ENCODE assay signal across 8 cellular contexts in the genomic region with DNA sequence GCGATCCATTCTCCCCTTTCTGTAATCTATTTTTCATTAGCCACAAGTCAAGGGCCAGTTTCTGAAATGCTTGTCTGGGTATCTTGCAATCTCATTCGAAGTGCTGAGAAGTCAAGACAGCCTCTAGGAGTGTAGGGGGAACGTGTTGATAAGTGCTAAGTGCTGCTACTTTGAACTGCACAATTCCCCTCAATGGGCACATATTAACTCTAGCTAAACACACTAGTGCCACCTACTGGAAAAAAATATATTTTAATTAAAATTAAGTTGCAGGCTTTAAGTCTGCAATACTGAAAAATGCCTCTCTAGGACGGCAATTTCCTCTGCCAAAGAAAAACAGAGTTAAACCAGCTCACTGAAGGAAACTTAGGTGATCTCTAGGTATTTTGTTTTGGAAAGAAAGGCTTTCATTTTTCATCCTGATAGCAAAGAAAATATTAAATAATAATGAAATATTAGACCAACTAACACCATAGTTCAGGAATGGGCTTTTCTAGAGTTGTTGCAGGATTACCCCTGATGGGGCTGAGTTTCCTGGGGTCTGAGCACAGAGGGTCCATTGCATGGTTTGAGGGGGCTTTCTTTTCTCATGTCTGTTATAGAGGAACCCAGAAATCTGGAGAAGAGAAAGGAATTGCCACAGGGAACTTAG.
DNase-seq lines count a peak whose midpoint lies in the region; ATAC-seq and TF ChIP-seq lines count a peak whose summit lies in the region.

No MANE protein-coding gene starts in this region.

- 7 to 13% methylated on average over 4 of the region's 4 CpGs for WGBS in heart right ventricle, 2 donors

- TF ChIP-seq CTCF in GM10248 (IDR thresholded peaks at IDR 0.05; ENCODE audit: control extremely low read depth, extremely low read depth, low read depth, missing control alignments): peak; percentile 8
- peak; percentile 78 for TF ChIP-seq CTCF in activated B cell treated with CpG ODN at 0.5 μM for 24 hours (IDR thresholded peaks at IDR 0.05)
- TF ChIP-seq CTCF in heart right ventricle (IDR thresholded peaks at IDR 0.05): peak; percentile 53 to 85 (median 69)

- no peak overlapping the region for H3K27ac ChIP-seq in heart right ventricle

- H3K4me3 ChIP-seq in heart right ventricle: no peak overlapping the region

- DNase-seq in A172 (ENCODE audit: low spot score) (peak; percentile 58), GM10248 (ENCODE audit: extremely low spot score) (peak; percentile 44), NCI-H2227 (lab: John Stamatoyannopoulos, UW; ENCODE audit: unreplicated experiment) (peak; percentile 64), activated B cell treated with CpG ODN at 0.5 μM for 24 hours (no peak), heart right ventricle (no peak), retina (peak; percentile 56), UCSD-AML1 (lab: John Stamatoyannopoulos, UW; ENCODE audit: unreplicated experiment) (no peak)

- CTCF ChIA-PET in GM10248 (lab: Yijun Ruan, JAX): interaction anchor here (0.8 to 10.7 kb wide), 24 partner anchors 9 to 647 kb away, joined by 3 to 176 read pairs (median 4); no protein-coding TSS in a partner anchor
- CTCF ChIA-PET in activated B cell treated with CpG ODN at 0.5 μM for 24 hours (lab: Charles Lee): interaction anchor here (0.7 to 12.6 kb wide), 9 partner anchors 16 to 581 kb away, joined by 3 to 204 read pairs (median 4); no protein-coding TSS in a partner anchor

- ATAC-seq in HG02943 (IDR thresholded peaks at IDR 0.05; ENCODE audit: low read depth, unreplicated experiment) (peak; percentile 66), activated B cell treated with CpG ODN at 0.5 μM for 24 hours (ENCODE audit: low read depth) (peak; percentile 56), heart right ventricle (peak; percentile 71 to 93 (median 78))

- H3K36me3 ChIP-seq in heart right ventricle: no peaks in the 10 kb centered on the region

- H3K4me1 Mint-ChIP-seq in activated B cell treated with CpG ODN at 0.5 μM for 24 hours: no peaks in the 10 kb centered on the region

- no peaks in the 10 kb centered on the region for H3K36me3 Mint-ChIP-seq in activated B cell treated with CpG ODN at 0.5 μM for 24 hours (ENCODE audit: low read depth)

- H3K27me3 Mint-ChIP-seq in activated B cell treated with CpG ODN at 0.5 μM for 24 hours: peaks cover 5% of the 10 kb centered on the region

- no peaks in the 10 kb centered on the region for H3K27me3 ChIP-seq in heart right ventricle

- intact Hi-C loops in activated B cell treated with CpG ODN at 0.5 μM for 24 hours (cut with micrococcal nuclease): loop anchor here (1.0 to 5.0 kb wide), 5 partner anchors 315 to 1029 kb away; a partner anchor contains a TSS
- intact Hi-C loops in heart right ventricle (cut with DNase I): loop anchor here (2.0 to 10.0 kb wide), 10 partner anchors 309 to 564 kb away; a partner anchor contains a TSS

- H3K9me3 ChIP-seq in heart right ventricle: no peaks in the 10 kb centered on the region

- H3K4me1 ChIP-seq in heart right ventricle: peaks cover 0 to 5% (median 0%) of the 10 kb centered on the region in 9 donors

- H3K27ac Mint-ChIP-seq in activated B cell treated with CpG ODN at 0.5 μM for 24 hours: no peak overlapping the region

- no peaks in the 10 kb centered on the region for H3K9me3 Mint-ChIP-seq in activated B cell treated with CpG ODN at 0.5 μM for 24 hours

- POLR2A ChIA-PET in GM10248 (lab: Yijun Ruan, JAX): no interaction called here
- POLR2A ChIA-PET in activated B cell treated with CpG ODN at 0.5 μM for 24 hours (lab: Charles Lee): no interaction called here

- H3K4me3 Mint-ChIP-seq in activated B cell treated with CpG ODN at 0.5 μM for 24 hours: no peak overlapping the region

Comparison
In these comparisons a context has a peak if more than half of its experiments do, and no peak if none do; other contexts are left out.
1. DNase-seq: peak in A172 (single experiment), GM10248 (single experiment), NCI-H2227 (single experiment) and retina (single experiment); none in activated B cell treated with CpG ODN at 0.5 μM for 24 hours (single experiment), heart right ventricle (0 of 2) and UCSD-AML1 (single experiment).
2. CTCF ChIP-seq: peak in every context shown above with its lines; median percentile 78 in activated B cell treated with CpG ODN at 0.5 μM for 24 hours; 69 in heart right ventricle; 8 in GM10248.
3. Peak in every context shown above with its lines, with median percentiles within 50 percentile points of each other: ATAC-seq.